In genomic region chr10:125575843-125576242, GRCh38 we compare ENCODE assay signal across 21 cellular contexts.
"Had no signal": no experiment of that assay in that cellular context is flagged by ENCODE, and none has a peak within 500 bp of the region (broad histone marks: within the 10 kb centered on the region; RNA-seq: fewer than 3 reads in every experiment).

No MANE protein-coding gene starts in this region.

- H3K4me1 ChIP-seq: gastrocnemius medialis, heart right ventricle, left lung, lower lobe of right lung had no signal

- H3K36me3 Mint-ChIP-seq: mesothelial cell of epicardium had no signal

- H3K9me3 ChIP-seq: gastrocnemius medialis, lower lobe of right lung, mucosa of descending colon had no signal

- H3K4me3 ChIP-seq: coronary artery, dorsolateral prefrontal cortex, esophagus squamous epithelium, gastrocnemius medialis, heart right ventricle, left lung, lower lobe of right lung, mucosa of descending colon had no signal

- H3K27ac ChIP-seq: coronary artery, dorsolateral prefrontal cortex, esophagus squamous epithelium, gastrocnemius medialis, heart right ventricle, left lung, lower lobe of right lung had no signal

- ATAC-seq: gastrocnemius medialis, heart right ventricle, left cardiac atrium, left lung, left ventricle myocardium superior, lower lobe of right lung, mucosa of descending colon had no signal

- H3K4me3 Mint-ChIP-seq: mesothelial cell of epicardium, naive B cell had no signal

- H3K36me3 ChIP-seq: esophagus squamous epithelium, gastrocnemius medialis, heart right ventricle, left lung, lower lobe of right lung had no signal

- H3K27me3 ChIP-seq: gastrocnemius medialis, left lung had no signal

- H3K27ac Mint-ChIP-seq: mesothelial cell of epicardium, naive B cell had no signal

- DNase-seq: dermis blood vessel endothelial cell; dorsolateral prefrontal cortex; effector CD4-positive, alpha-beta T cell; effector memory CD4-positive, alpha-beta T cell; esophagus squamous epithelium; foreskin fibroblast; foreskin melanocyte; gastrocnemius medialis; glutamatergic neuron; head of caudate nucleus; heart right ventricle; hippocampal formation; left cardiac atrium; left lung; left ventricle myocardium superior; lower lobe of right lung; mesenchymal stem cell; mucosa of descending colon; naive B cell had no signal

- H3K4me1 Mint-ChIP-seq: mesothelial cell of epicardium, naive B cell had no signal
